ENCODE assay signal across 23 cellular contexts in the genomic region with DNA sequence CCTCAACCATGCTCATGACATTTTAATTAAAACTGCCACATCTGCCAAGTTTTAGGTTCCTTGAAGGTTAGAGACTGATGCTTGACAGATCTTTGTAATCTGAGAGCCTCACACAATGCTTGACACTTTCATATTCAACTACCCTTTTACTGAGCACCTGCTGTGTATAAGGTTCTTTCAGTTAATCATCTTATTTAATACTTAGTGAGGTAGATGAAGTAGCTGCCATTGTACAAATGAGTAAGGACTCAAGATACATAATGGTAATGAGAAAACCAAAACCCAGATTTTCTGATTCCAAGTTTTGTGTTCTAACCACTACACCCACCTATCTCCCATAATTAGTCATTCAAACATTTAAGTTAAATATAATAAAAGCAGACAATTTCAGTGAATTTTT. TPM values are rescaled to one million over a fixed set of nuclear protein-coding genes. Genes with fewer than 3 reads are reported as not detected.
DNase-seq lines count a peak whose midpoint lies in the region; ATAC-seq lines count a peak whose summit lies in the region.
"Had no signal": no experiment of that assay in that cellular context is flagged by ENCODE, and none has a peak within 500 bp of the region (broad histone marks: within the 10 kb centered on the region; RNA-seq: fewer than 3 reads in every experiment).

No MANE protein-coding gene starts in this region.

- CTCF ChIA-PET in activated naive CD4-positive, alpha-beta T cell treated with anti-CD3 and anti-CD28 coated beads for 36 hours (lab: Charles Lee), result interaction anchor here (0.6 to 3.7 kb wide), 4 partner anchors 10 to 143 kb away, joined by 3 to 19 read pairs (median 4); partner anchors contain the start of gene ARL6IP1

- H3K27ac Mint-ChIP-seq in T-helper 1 cell treated with Interleukin-12 subunit alpha and Interleukin-12 subunit beta and Interleukin-4 antibody, amounts not matched to agents 30 μg/mL and 1 μg/mL, for 36 hours, result peak overlapping the region; percentile 46
- H3K27ac Mint-ChIP-seq in activated naive CD4-positive, alpha-beta T cell treated with anti-CD3 and anti-CD28 coated beads for 36 hours, result peak overlapping the region; percentile 76
- peak overlapping the region; percentile 77 for H3K27ac Mint-ChIP-seq in activated naive CD8-positive, alpha-beta T cell treated with anti-CD3 and anti-CD28 coated beads, Interleukin-2, amount 50 U/mL, for 24 hours
- H3K27ac Mint-ChIP-seq in stimulated activated naive CD8-positive, alpha-beta T cell treated with anti-CD3 and anti-CD28 coated beads, Interleukin-15, Interleukin-2, amounts not matched to agents 100 ng/mL and 50 ng/mL, for 24 hours, result peak overlapping the region; percentile 28
- H3K27ac Mint-ChIP-seq: H9 had no signal

- ATAC-seq in activated naive CD8-positive, alpha-beta T cell treated with anti-CD3 and anti-CD28 coated beads, Interleukin-2, amount 50 U/mL, for 24 hours, result peak; percentile 96
- no peak for ATAC-seq in GM19467 (IDR thresholded peaks at IDR 0.05; ENCODE audit: unreplicated experiment)
- ATAC-seq: sciatic nerve, T-cell, upper lobe of right lung had no signal

- intact Hi-C loops in activated naive CD4-positive, alpha-beta T cell treated with anti-CD3 and anti-CD28 coated beads for 36 hours (cut with micrococcal nuclease), result no loop called here

- no peak overlapping the region for H3K4me3 Mint-ChIP-seq in T-helper 1 cell treated with Interleukin-12 subunit alpha and Interleukin-12 subunit beta and Interleukin-4 antibody, amounts not matched to agents 30 μg/mL and 1 μg/mL, for 36 hours
- H3K4me3 Mint-ChIP-seq in activated naive CD4-positive, alpha-beta T cell treated with anti-CD3 and anti-CD28 coated beads for 36 hours, result no peak overlapping the region
- H3K4me3 Mint-ChIP-seq in activated naive CD8-positive, alpha-beta T cell treated with anti-CD3 and anti-CD28 coated beads, Interleukin-2, amount 50 U/mL, for 24 hours, result no peak overlapping the region
- H3K4me3 Mint-ChIP-seq in stimulated activated naive CD8-positive, alpha-beta T cell treated with anti-CD3 and anti-CD28 coated beads, Interleukin-15, Interleukin-2, amounts not matched to agents 100 ng/mL and 50 ng/mL, for 24 hours, result no peak overlapping the region
- H3K4me3 Mint-ChIP-seq: H9, T-cell had no signal

- no peaks in the 10 kb centered on the region for H3K9me3 Mint-ChIP-seq in T-helper 1 cell treated with Interleukin-12 subunit alpha and Interleukin-12 subunit beta and Interleukin-4 antibody, amounts not matched to agents 30 μg/mL and 1 μg/mL, for 36 hours
- no peaks in the 10 kb centered on the region for H3K9me3 Mint-ChIP-seq in activated naive CD4-positive, alpha-beta T cell treated with anti-CD3 and anti-CD28 coated beads for 36 hours
- H3K9me3 Mint-ChIP-seq in activated naive CD8-positive, alpha-beta T cell treated with anti-CD3 and anti-CD28 coated beads, Interleukin-2, amount 50 U/mL, for 24 hours, result no peaks in the 10 kb centered on the region
- no peaks in the 10 kb centered on the region for H3K9me3 Mint-ChIP-seq in stimulated activated naive CD8-positive, alpha-beta T cell treated with anti-CD3 and anti-CD28 coated beads, Interleukin-15, Interleukin-2, amounts not matched to agents 100 ng/mL and 50 ng/mL, for 24 hours
- H3K9me3 Mint-ChIP-seq: H9, T-cell had no signal

- H3K4me1 Mint-ChIP-seq in T-helper 1 cell treated with Interleukin-12 subunit alpha and Interleukin-12 subunit beta and Interleukin-4 antibody, amounts not matched to agents 30 μg/mL and 1 μg/mL, for 36 hours (ENCODE audit: low read depth), result peaks cover 3% of the 10 kb centered on the region
- peaks cover 13% of the 10 kb centered on the region for H3K4me1 Mint-ChIP-seq in activated naive CD4-positive, alpha-beta T cell treated with anti-CD3 and anti-CD28 coated beads for 36 hours (ENCODE audit: low read depth)
- H3K4me1 Mint-ChIP-seq in activated naive CD8-positive, alpha-beta T cell treated with anti-CD3 and anti-CD28 coated beads, Interleukin-2, amount 50 U/mL, for 24 hours, result peaks cover 19% of the 10 kb centered on the region
- H3K4me1 Mint-ChIP-seq in stimulated activated naive CD8-positive, alpha-beta T cell treated with anti-CD3 and anti-CD28 coated beads, Interleukin-15, Interleukin-2, amounts not matched to agents 100 ng/mL and 50 ng/mL, for 24 hours (ENCODE audit: low read depth), result peaks cover 16% of the 10 kb centered on the region
- H3K4me1 Mint-ChIP-seq: T-cell had no signal

- peaks cover 51% of the 10 kb centered on the region for H3K36me3 Mint-ChIP-seq in T-helper 1 cell treated with Interleukin-12 subunit alpha and Interleukin-12 subunit beta and Interleukin-4 antibody, amounts not matched to agents 30 μg/mL and 1 μg/mL, for 36 hours (ENCODE audit: low read depth)
- H3K36me3 Mint-ChIP-seq in activated naive CD4-positive, alpha-beta T cell treated with anti-CD3 and anti-CD28 coated beads for 36 hours (ENCODE audit: low read depth), result peaks cover 52% of the 10 kb centered on the region
- H3K36me3 Mint-ChIP-seq in activated naive CD8-positive, alpha-beta T cell treated with anti-CD3 and anti-CD28 coated beads, Interleukin-2, amount 50 U/mL, for 24 hours (ENCODE audit: low read depth), result peaks cover 76% of the 10 kb centered on the region
- H3K36me3 Mint-ChIP-seq in stimulated activated naive CD8-positive, alpha-beta T cell treated with anti-CD3 and anti-CD28 coated beads, Interleukin-15, Interleukin-2, amounts not matched to agents 100 ng/mL and 50 ng/mL, for 24 hours (ENCODE audit: low read depth), result peaks cover 73% of the 10 kb centered on the region

- DNase-seq in T-helper 1 cell (no peak), retina (no peak)
- no peak for DNase-seq in activated naive CD4-positive, alpha-beta T cell treated with anti-CD3 and anti-CD28 coated beads for 36 hours
- DNase-seq in activated naive CD4-positive, alpha-beta T cell (lab: John Stamatoyannopoulos, UW), result no peak
- no peak for DNase-seq in activated naive CD8-positive, alpha-beta T cell treated with anti-CD3 and anti-CD28 coated beads, Interleukin-2, amount 50 U/mL, for 24 hours
- DNase-seq: 8988T; activated CD4-positive, CD25-positive, alpha-beta regulatory T cell treated with anti-CD3 and anti-CD28 coated beads, Interleukin-2, amount 50 U/mL, for 72 hours; activated gamma-delta T cell; C1 segment of cervical spinal cord; H9; KBM-7; NCI-H1092 treated with DMSO at 0.1 percent for 48 hours; NCI-H187; NCI-H524 treated with DMSO at 0.1 percent for 48 hours; nucleus accumbens; stimulated activated CD4-positive, alpha-beta T cell treated with anti-CD3 and anti-CD28 coated beads, Interleukin-12 subunit alpha, Interleukin-12 subunit beta, amount 100 ng/mL, for 4 hours; stimulated activated CD4-positive, alpha-beta T cell treated with anti-CD3 and anti-CD28 coated beads, Interleukin-2, amount 100 ng/mL, for 48 hours; T-cell; upper lobe of right lung had no signal

- no peaks in the 10 kb centered on the region for H3K27me3 Mint-ChIP-seq in T-helper 1 cell treated with Interleukin-12 subunit alpha and Interleukin-12 subunit beta and Interleukin-4 antibody, amounts not matched to agents 30 μg/mL and 1 μg/mL, for 36 hours (ENCODE audit: low read depth)
- H3K27me3 Mint-ChIP-seq in activated naive CD4-positive, alpha-beta T cell treated with anti-CD3 and anti-CD28 coated beads for 36 hours (ENCODE audit: low read depth), result no peaks in the 10 kb centered on the region
- H3K27me3 Mint-ChIP-seq in activated naive CD8-positive, alpha-beta T cell treated with anti-CD3 and anti-CD28 coated beads, Interleukin-2, amount 50 U/mL, for 24 hours, result no peaks in the 10 kb centered on the region
- no peaks in the 10 kb centered on the region for H3K27me3 Mint-ChIP-seq in stimulated activated naive CD8-positive, alpha-beta T cell treated with anti-CD3 and anti-CD28 coated beads, Interleukin-15, Interleukin-2, amounts not matched to agents 100 ng/mL and 50 ng/mL, for 24 hours
- H3K27me3 Mint-ChIP-seq: T-cell had no signal

RNA-seq across cellular contexts. Expression of gene ARL6IP1, which starts 35.4 kb away (rescaled TPM):
- total RNA-seq in activated naive CD4-positive, alpha-beta T cell treated with anti-CD3 and anti-CD28 coated beads for 36 hours, result 100 to 1,000 TPM; 114 to 123 TPM

RNA-seq across cellular contexts. Expression of gene RPS15A, which starts 46.6 kb away (rescaled TPM):
- 1,000 to 10,000 TPM; 2,432 to 2,476 TPM for total RNA-seq in activated naive CD4-positive, alpha-beta T cell treated with anti-CD3 and anti-CD28 coated beads for 36 hours
